9 cellular contexts compared by ENCODE assay signal in the genomic region with DNA sequence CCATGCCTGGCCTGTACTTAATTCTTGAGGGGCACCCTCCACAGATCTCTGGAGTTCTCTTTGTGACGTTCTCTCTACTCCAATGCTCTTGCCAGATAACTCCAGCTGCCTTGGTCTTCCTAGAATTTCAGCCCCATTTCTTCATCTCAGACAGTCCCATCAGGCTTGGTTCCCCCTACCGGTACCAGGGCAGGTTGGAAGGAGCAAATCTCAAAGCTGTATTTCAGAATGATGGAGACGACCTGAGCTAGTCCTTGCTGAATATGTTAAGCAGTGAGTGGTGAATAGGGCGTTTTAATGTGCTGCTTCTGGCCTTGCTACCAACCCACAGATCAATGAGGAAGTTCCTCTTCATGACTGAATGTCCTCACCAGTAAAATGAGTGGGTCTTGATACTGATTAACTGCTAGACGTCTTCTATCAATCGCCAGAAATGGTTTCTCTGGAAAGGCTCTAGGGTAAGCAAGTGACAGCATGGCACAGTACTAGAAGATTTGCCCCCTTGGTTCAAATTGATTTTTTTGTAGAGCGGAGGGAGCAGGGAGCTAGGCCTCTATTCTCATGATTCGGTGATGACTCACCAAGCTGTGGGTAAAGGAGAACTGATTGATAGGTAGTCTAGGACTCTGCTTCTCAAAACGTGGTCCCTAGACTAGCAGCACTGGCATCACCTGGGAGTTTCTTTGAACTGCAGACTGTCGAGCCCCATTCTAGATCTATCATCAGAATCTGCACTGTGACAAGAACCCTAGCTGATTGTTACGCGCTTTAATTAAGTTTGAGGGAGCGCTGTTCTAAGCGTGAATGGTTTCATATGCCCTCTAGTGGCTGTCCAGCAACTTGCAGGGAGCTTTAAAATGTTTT.
A peak's percentile ranks its signal among the peaks of the same experiment; 100 is the strongest.
DNase-seq lines count a peak whose midpoint lies in the region; ATAC-seq, FAIRE-seq and TF ChIP-seq lines count a peak whose summit lies in the region.
"Had no signal": no experiment of that assay in that cellular context is flagged by ENCODE, and none has a peak within 500 bp of the region (broad histone marks: within the 10 kb centered on the region; RNA-seq: fewer than 3 reads in every experiment).

No MANE protein-coding gene starts in this region.

- ATAC-seq in naive thymus-derived CD8-positive, alpha-beta T cell: peak; percentile 65 to 68
- no peak for ATAC-seq in GM18519 (IDR thresholded peaks at IDR 0.05; ENCODE audit: low FRiP score, unreplicated experiment)

- H3K4me1 ChIP-seq in HEK293 (ENCODE audit: control insufficient read depth, insufficient read depth, low read length) (no peaks in the 10 kb centered on the region), esophagus muscularis mucosa (peaks cover 0 to 10% (median 4%) of the 10 kb centered on the region in 4 donors), suprapubic skin (peaks cover 3% of the 10 kb centered on the region)

- no peaks in the 10 kb centered on the region for H3K9me3 Mint-ChIP-seq in activated CD4-positive, alpha-beta memory T cell treated with anti-CD3 and anti-CD28 coated beads, Interleukin-2, amount 10 ng/mL, durations not matched to agents 7 days and 5 days
- no peaks in the 10 kb centered on the region for H3K9me3 Mint-ChIP-seq in naive thymus-derived CD8-positive, alpha-beta T cell

- H3K27ac ChIP-seq in HEK293 (ENCODE audit: extremely low read depth, low read depth, low read length) (no peak overlapping the region), esophagus muscularis mucosa (replicated peaks in 1 of 4) (no peak overlapping the region), suprapubic skin (no peak overlapping the region)

- H3K27me3 ChIP-seq in esophagus muscularis mucosa: no peaks in the 10 kb centered on the region
- H3K27me3 ChIP-seq in suprapubic skin: no peaks in the 10 kb centered on the region

- DNase-seq in NCI-H748 (lab: John Stamatoyannopoulos, UW; ENCODE audit: unreplicated experiment) (peak; percentile 49), esophagus muscularis mucosa (ENCODE audit: extremely low spot score) (no peak), suprapubic skin (ENCODE audit: low spot score in 2 of 2) (no peak)
- DNase-seq in activated CD4-positive, alpha-beta memory T cell treated with anti-CD3 and anti-CD28 coated beads, Interleukin-2, amount 10 ng/mL, durations not matched to agents 7 days and 5 days: peak; percentile 47
- DNase-seq in naive thymus-derived CD8-positive, alpha-beta T cell: peak in 8 of 10 donors; percentile 6 to 56 (median 33)

- WGBS in esophagus muscularis mucosa: 56% methylated on average over 14 of the region's 14 CpGs
- WGBS in suprapubic skin: 56% methylated on average over 14 of the region's 14 CpGs

- TF ChIP-seq CTCF in HEK293 (tag by site-specific recombination; IDR thresholded peaks at IDR 0.05) (peak; percentile 21; the same call in 1 of the 2 replicates), esophagus muscularis mucosa (IDR thresholded peaks at IDR 0.05) (peak; percentile 89 to 96 (median 89)), suprapubic skin (IDR thresholded peaks at IDR 0.05) (peak; percentile 73 to 86)

- CTCF ChIA-PET in HEK293 (lab: Yijun Ruan, JAX): interaction anchor here (0.5 to 4.1 kb wide), 45 partner anchors 8 to 943 kb away, joined by 3 to 113 read pairs (median 4); no protein-coding TSS in a partner anchor
- CTCF ChIA-PET in activated CD4-positive, alpha-beta memory T cell treated with anti-CD3 and anti-CD28 coated beads, Interleukin-2, amount 10 ng/mL, durations not matched to agents 7 days and 5 days (lab: Charles Lee): interaction anchor here (0.5 to 3.8 kb wide), 48 partner anchors 8 to 687 kb away, joined by 3 to 95 read pairs (median 4); partner anchors contain the start of gene CNOT10

- no peaks in the 10 kb centered on the region for H3K9me3 ChIP-seq in HEK293 (ENCODE audit: control insufficient read depth, insufficient read depth, low read depth, low read length)
- no peaks in the 10 kb centered on the region for H3K9me3 ChIP-seq in esophagus muscularis mucosa
- no peaks in the 10 kb centered on the region for H3K9me3 ChIP-seq in suprapubic skin

- H3K36me3 Mint-ChIP-seq in activated CD4-positive, alpha-beta memory T cell treated with anti-CD3 and anti-CD28 coated beads, Interleukin-2, amount 10 ng/mL, durations not matched to agents 7 days and 5 days (ENCODE audit: low read depth): no peaks in the 10 kb centered on the region
- no peaks in the 10 kb centered on the region for H3K36me3 Mint-ChIP-seq in naive thymus-derived CD8-positive, alpha-beta T cell

- no peak overlapping the region for H3K4me3 Mint-ChIP-seq in activated CD4-positive, alpha-beta memory T cell treated with anti-CD3 and anti-CD28 coated beads, Interleukin-2, amount 10 ng/mL, durations not matched to agents 7 days and 5 days
- peak overlapping the region in 1 of 10 donors; percentile 4 for H3K4me3 Mint-ChIP-seq in naive thymus-derived CD8-positive, alpha-beta T cell
- H3K4me3 Mint-ChIP-seq: central memory CD8-positive, alpha-beta T cell had no signal

- H3K4me3 ChIP-seq in HEK293 (ENCODE audit: low read depth, low read length) (no peak overlapping the region), esophagus muscularis mucosa (no peak overlapping the region), suprapubic skin (no peak overlapping the region)

- peaks cover 5% of the 10 kb centered on the region for H3K27me3 Mint-ChIP-seq in activated CD4-positive, alpha-beta memory T cell treated with anti-CD3 and anti-CD28 coated beads, Interleukin-2, amount 10 ng/mL, durations not matched to agents 7 days and 5 days
- peaks cover 9 to 23% (median 15%) of the 10 kb centered on the region in 5 donors for H3K27me3 Mint-ChIP-seq in naive thymus-derived CD8-positive, alpha-beta T cell

- intact Hi-C loops in esophagus muscularis mucosa (cut with DNase I): loop anchor here (1.0 to 10.0 kb wide), 2 partner anchors 241 to 428 kb away; no protein-coding TSS in a partner anchor

- TF ChIP-seq POLR2A in esophagus muscularis mucosa (IDR thresholded peaks at IDR 0.05; ENCODE audit: low read depth): no peak
- no peak for TF ChIP-seq POLR2A in suprapubic skin (IDR thresholded peaks at IDR 0.05)

- peaks cover 5% of the 10 kb centered on the region for H3K4me1 Mint-ChIP-seq in activated CD4-positive, alpha-beta memory T cell treated with anti-CD3 and anti-CD28 coated beads, Interleukin-2, amount 10 ng/mL, durations not matched to agents 7 days and 5 days
- peaks cover 1 to 7% (median 6%) of the 10 kb centered on the region in 4 donors for H3K4me1 Mint-ChIP-seq in naive thymus-derived CD8-positive, alpha-beta T cell

- H3K36me3 ChIP-seq in HEK293 (ENCODE audit: control insufficient read depth in 2 of 2, insufficient read depth in 1 of 2, low read length in 2 of 2) (peaks cover 0 to 29% of the 10 kb centered on the region in 2 experiments; a peak in 2 of 3 replicates), esophagus muscularis mucosa (peaks cover 0 to 28% (median 10%) of the 10 kb centered on the region in 4 donors), suprapubic skin (peaks cover 11% of the 10 kb centered on the region)

- POLR2A ChIA-PET in HEK293 (lab: Yijun Ruan, JAX): interaction anchor here (0.8 to 1.6 kb wide), 2 partner anchors 241 to 259 kb away, joined by 3 to 8 read pairs; partner anchors contain the start of gene CRTAP
- POLR2A ChIA-PET in activated CD4-positive, alpha-beta memory T cell treated with anti-CD3 and anti-CD28 coated beads, Interleukin-2, amount 10 ng/mL, durations not matched to agents 7 days and 5 days (lab: Charles Lee): interaction anchor here (1.0 to 1.3 kb wide), 3 partner anchors 13 to 424 kb away, joined by 3 to 5 read pairs (median 4); no protein-coding TSS in a partner anchor
- POLR2A ChIA-PET in naive thymus-derived CD8-positive, alpha-beta T cell (lab: Charles Lee): interaction anchor here (0.5 kb wide), 1 partner anchor 415 kb away, joined by 3 read pairs; no protein-coding TSS in a partner anchor

- no peak overlapping the region for H3K27ac Mint-ChIP-seq in activated CD4-positive, alpha-beta memory T cell treated with anti-CD3 and anti-CD28 coated beads, Interleukin-2, amount 10 ng/mL, durations not matched to agents 7 days and 5 days
- no peak overlapping the region for H3K27ac Mint-ChIP-seq in naive thymus-derived CD8-positive, alpha-beta T cell

- no peak for TF ChIP-seq EP300 in esophagus muscularis mucosa (IDR thresholded peaks at IDR 0.05)
- no peak for TF ChIP-seq EP300 in suprapubic skin (IDR thresholded peaks at IDR 0.05)

- FAIRE-seq in G401.6 (lab: Jason Lieb, UNC): peak; percentile 87

TF ChIP-seq in HEK293, 187 proteins besides CTCF, POLR2A, EP300 and RAD21 (continues in another document):
- TF ChIP-seq SCRT1 (tag by site-specific recombination; IDR thresholded peaks at IDR 0.05; ENCODE audit: borderline replicate concordance) (no peak), ZNF76 (tag by site-specific recombination; IDR thresholded peaks at IDR 0.05; ENCODE audit: borderline replicate concordance, low read depth) (no peak), ZNF157 (tag by site-specific recombination; IDR thresholded peaks at IDR 0.05) (0 out of 2 replicates have a peak, but pooled peaks have one; percentile 62), ZNF654 (tag by site-specific recombination; IDR thresholded peaks at IDR 0.05; ENCODE audit: low read depth) (peak; percentile 68), ZNF2 (tag by site-specific recombination; IDR thresholded peaks at IDR 0.05) (peak; percentile 72), ZSCAN5A (tag by site-specific recombination; IDR thresholded peaks at IDR 0.05) (no peak), ZBTB48 (tag by site-specific recombination; IDR thresholded peaks at IDR 0.05) (peak; percentile 52; the same call in 1 of the 2 replicates), WT1 (tag by site-specific recombination; IDR thresholded peaks at IDR 0.05) (no peak), ZBTB17 (tag by site-specific recombination; IDR thresholded peaks at IDR 0.05) (peak; percentile 48; the same call in 1 of the 2 replicates), ZFP3 (tag by site-specific recombination; IDR thresholded peaks at IDR 0.05; ENCODE audit: low read depth) (no peak)

Comparison
In these comparisons a context has a peak if more than half of its experiments do, and no peak if none do; other contexts are left out.
1. CTCF ChIP-seq: peak in every context shown above with its lines; median percentile 89 in esophagus muscularis mucosa; 80 in suprapubic skin; 21 in HEK293.
2. DNase-seq: peak in NCI-H748 (single experiment), activated CD4-positive, alpha-beta memory T cell treated with anti-CD3 and anti-CD28 coated beads, Interleukin-2, amount 10 ng/mL, durations not matched to agents 7 days and 5 days (single experiment) and naive thymus-derived CD8-positive, alpha-beta T cell (8 of 10); none in esophagus muscularis mucosa (single experiment) and suprapubic skin (0 of 2).